ENCODE assay signal across 15 cellular contexts in the genomic region with DNA sequence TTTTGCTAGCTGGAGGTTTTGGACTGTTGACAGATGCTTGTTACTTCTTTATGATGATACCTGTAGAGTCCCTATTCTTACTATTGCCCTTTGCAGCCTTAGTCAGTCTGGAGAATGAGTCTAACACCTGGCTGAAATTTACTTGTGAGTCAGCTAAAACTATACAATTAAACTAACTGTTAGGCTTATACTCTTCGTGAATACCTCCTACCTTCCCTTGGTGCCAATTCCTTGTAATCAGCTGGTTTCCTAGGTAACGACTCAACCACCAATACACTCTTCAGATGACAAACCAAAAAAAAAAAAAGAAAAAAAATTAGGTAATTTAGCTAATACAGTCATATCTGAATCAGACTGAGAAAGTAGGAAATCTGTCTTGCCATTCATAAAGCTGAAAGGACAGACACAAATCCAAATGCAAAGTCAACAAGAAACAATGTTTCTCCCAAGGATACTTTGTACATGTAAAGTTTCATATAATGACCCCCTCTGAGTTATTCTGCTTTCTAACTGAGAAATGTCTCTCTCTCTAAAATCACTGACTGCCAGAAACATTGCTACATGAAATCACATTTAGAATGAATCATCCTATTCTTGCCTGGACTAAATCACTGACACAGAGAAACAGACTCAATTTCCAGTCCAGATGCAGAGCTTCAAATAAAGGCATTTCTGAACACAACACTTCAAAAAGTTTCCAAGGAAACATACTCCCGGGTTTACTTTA. TPM values are rescaled to one million over a fixed set of nuclear protein-coding genes. Genes with fewer than 3 reads are reported as not detected.
A peak's percentile ranks its signal among the peaks of the same experiment; 100 is the strongest.
DNase-seq lines count a peak whose midpoint lies in the region; ATAC-seq and TF ChIP-seq lines count a peak whose summit lies in the region.
"Had no signal": no experiment of that assay in that cellular context is flagged by ENCODE, and none has a peak within 500 bp of the region (broad histone marks: within the 10 kb centered on the region; RNA-seq: fewer than 3 reads in every experiment).

No MANE protein-coding gene starts in this region.

- no peaks in the 10 kb centered on the region for H3K27me3 Mint-ChIP-seq in activated T-cell treated with anti-CD3 and anti-CD28 coated beads, Interleukin-2, amount 50 U/mL, for 4 hours (ENCODE audit: low read depth)
- H3K27me3 Mint-ChIP-seq: activated naive CD8-positive, alpha-beta T cell treated with anti-CD3 and anti-CD28 coated beads for 36 hours; B cell; naive thymus-derived CD4-positive, alpha-beta T cell had no signal

- no peak for TF ChIP-seq EP300 in gastroesophageal sphincter (IDR thresholded peaks at IDR 0.05)

- H3K4me3 Mint-ChIP-seq in activated T-cell treated with anti-CD3 and anti-CD28 coated beads, Interleukin-2, amount 50 U/mL, for 4 hours: no peak overlapping the region
- H3K4me3 Mint-ChIP-seq: activated naive CD8-positive, alpha-beta T cell treated with anti-CD3 and anti-CD28 coated beads for 36 hours; B cell; naive thymus-derived CD4-positive, alpha-beta T cell had no signal

- H3K9me3 ChIP-seq in gastroesophageal sphincter: no peaks in the 10 kb centered on the region
- H3K9me3 ChIP-seq in stomach smooth muscle (ENCODE audit: control insufficient read depth in 2 of 2, low read length in 2 of 2): no peaks in the 10 kb centered on the region
- H3K9me3 ChIP-seq in prostate gland: no peaks in the 10 kb centered on the region
- H3K9me3 ChIP-seq: vagina had no signal

- TF ChIP-seq POLR2A in gastroesophageal sphincter (IDR thresholded peaks at IDR 0.05): no peak
- TF ChIP-seq POLR2A in prostate gland (IDR thresholded peaks at IDR 0.05): no peak

- intact Hi-C loops in prostate gland (cut with DNase I): no loop called here

- DNase-seq in activated T-cell treated with anti-CD3 and anti-CD28 coated beads, Interleukin-2, amount 50 U/mL, for 4 hours: no peak
- no peak for DNase-seq in activated T-cell treated with anti-CD3 and anti-CD28 coated beads, Interleukin-2, amount 50 U/mL, for 1 hour
- DNase-seq in amniotic epithelial cell (ENCODE audit: low read depth) (peak; percentile 90), prostate gland (ENCODE audit: low spot score) (no peak)
- DNase-seq: activated naive CD8-positive, alpha-beta T cell treated with anti-CD3 and anti-CD28 coated beads for 36 hours; naive thymus-derived CD4-positive, alpha-beta T cell; NCI-H82; stimulated activated CD4-positive, alpha-beta T cell treated with anti-CD3 and anti-CD28 coated beads, Interleukin-2, amount 100 ng/mL, for 24 hours had no signal

- H3K4me1 ChIP-seq in gastroesophageal sphincter: no peaks in the 10 kb centered on the region
- H3K4me1 ChIP-seq in stomach smooth muscle (ENCODE audit: control insufficient read depth, insufficient read depth, low read length): no peaks in the 10 kb centered on the region
- no peaks in the 10 kb centered on the region for H3K4me1 ChIP-seq in prostate gland (replicated peaks)

- peaks cover 6% of the 10 kb centered on the region for H3K9me3 Mint-ChIP-seq in activated T-cell treated with anti-CD3 and anti-CD28 coated beads, Interleukin-2, amount 50 U/mL, for 4 hours
- H3K9me3 Mint-ChIP-seq: activated naive CD8-positive, alpha-beta T cell treated with anti-CD3 and anti-CD28 coated beads for 36 hours had no signal

- peaks cover 45% of the 10 kb centered on the region for H3K36me3 Mint-ChIP-seq in activated T-cell treated with anti-CD3 and anti-CD28 coated beads, Interleukin-2, amount 50 U/mL, for 4 hours (ENCODE audit: insufficient read depth)

- no peak for TF ChIP-seq CTCF in gastroesophageal sphincter (IDR thresholded peaks at IDR 0.05)
- no peak for TF ChIP-seq CTCF in prostate gland (IDR thresholded peaks at IDR 0.05)

- no peak overlapping the region for H3K4me3 ChIP-seq in gastroesophageal sphincter
- no peak overlapping the region for H3K4me3 ChIP-seq in stomach smooth muscle (ENCODE audit: low read length in 2 of 2)
- H3K4me3 ChIP-seq in prostate gland: no peak overlapping the region
- H3K4me3 ChIP-seq: vagina had no signal

- H3K4me1 Mint-ChIP-seq in activated T-cell treated with anti-CD3 and anti-CD28 coated beads, Interleukin-2, amount 50 U/mL, for 4 hours (ENCODE audit: low read depth): peaks cover 10% of the 10 kb centered on the region
- H3K4me1 Mint-ChIP-seq: activated naive CD8-positive, alpha-beta T cell treated with anti-CD3 and anti-CD28 coated beads for 36 hours; B cell; naive thymus-derived CD4-positive, alpha-beta T cell had no signal

- H3K27me3 ChIP-seq in gastroesophageal sphincter (no peaks in the 10 kb centered on the region), stomach smooth muscle (ENCODE audit: control insufficient read depth in 1 of 2, insufficient read depth in 2 of 2, low read length in 2 of 2) (no peaks in the 10 kb centered on the region), prostate gland (replicated peaks; ENCODE audit: insufficient read depth) (no peaks in the 10 kb centered on the region)
- H3K27me3 ChIP-seq: vagina had no signal

- peak; percentile 91 to 92 for ATAC-seq in activated T-cell treated with anti-CD3 and anti-CD28 coated beads, Interleukin-2, amount 50 U/mL, for 4 hours
- peak; percentile 69 for ATAC-seq in gastroesophageal sphincter
- no peak for ATAC-seq in HG03457 (IDR thresholded peaks at IDR 0.05; ENCODE audit: unreplicated experiment)
- ATAC-seq in GM18517 (IDR thresholded peaks at IDR 0.05; ENCODE audit: unreplicated experiment): no peak
- ATAC-seq: naive thymus-derived CD4-positive, alpha-beta T cell had no signal

- H3K36me3 ChIP-seq in gastroesophageal sphincter (peaks cover 0 to 77% of the 10 kb centered on the region in 2 donors), stomach smooth muscle (ENCODE audit: control insufficient read depth in 2 of 2, insufficient read depth in 2 of 2, low read length in 2 of 2) (peaks cover 18 to 19% of the 10 kb centered on the region in 2 donors), prostate gland (no peaks in the 10 kb centered on the region)

- H3K9ac ChIP-seq in stomach smooth muscle (ENCODE audit: low read length in 2 of 2): no peak overlapping the region
- H3K9ac ChIP-seq: KMS-11 had no signal

- H3K27ac ChIP-seq in gastroesophageal sphincter (peak overlapping the region in 3 of 4 donors; percentile 16 to 41 (median 33)), stomach smooth muscle (ENCODE audit: low read length) (peak overlapping the region; percentile 12), prostate gland (no peak overlapping the region)
- H3K27ac ChIP-seq: KMS-11, vagina had no signal

- WGBS in gastroesophageal sphincter (ENCODE audit: low coverage in 1 of 2), 2 donors: 13% methylated on average over 3 of the region's 3 CpGs
- WGBS in prostate gland: 50% methylated on average over 3 of the region's 3 CpGs

RNA-seq across cellular contexts. Expression of gene CDKL1, which starts 56.5 kb away (rescaled TPM):
- 1 to 10 TPM; 4.7 to 7.4 (median 7.2) TPM for total RNA-seq in activated T-cell treated with anti-CD3 and anti-CD28 coated beads, Interleukin-2, amount 50 U/mL, for 4 hours
- total RNA-seq in gastroesophageal sphincter: 10 to 100 TPM in 1 of 4 donors, 1 to 10 TPM in 3; 4.2 to 10.3 (median 6.2) TPM
- total RNA-seq in prostate gland: 10 to 100 TPM in 1 of 2 donors, 1 to 10 TPM in 1; 3.4 to 18.5 TPM

Comparison
In these comparisons a context has a peak if more than half of its experiments do, and no peak if none do; other contexts are left out.
1. ATAC-seq: peak in activated T-cell treated with anti-CD3 and anti-CD28 coated beads, Interleukin-2, amount 50 U/mL, for 4 hours (2 of 2) and gastroesophageal sphincter (single experiment); none in HG03457 (single experiment) and GM18517 (single experiment).
2. H3K27ac ChIP-seq: peak in gastroesophageal sphincter (3 of 4) and stomach smooth muscle (single experiment); none in prostate gland (0 of 2).